ENCODE assay signal across 8 cellular contexts in genomic region chr22:46815896-46816721, GRCh38. TPM values are rescaled to one million over a fixed set of nuclear protein-coding genes. Genes with fewer than 3 reads are reported as not detected.
DNase-seq lines count a peak whose midpoint lies in the region; ATAC-seq and TF ChIP-seq lines count a peak whose summit lies in the region.

No MANE protein-coding gene starts in this region.

- no peaks in the 10 kb centered on the region for H3K27me3 ChIP-seq in MG63

- H3K36me3 ChIP-seq in MG63 = peaks cover 7% of the 10 kb centered on the region; the same call in 1 of the 2 replicates

- H3K9me3 ChIP-seq in MG63 = peaks cover 11% of the 10 kb centered on the region; the same call in 1 of the 2 replicates

- ATAC-seq in memory B cell (ENCODE audit: low read depth) (peak; percentile 44), HG03439 (IDR thresholded peaks at IDR 0.05; ENCODE audit: unreplicated experiment) (no peak), GM21737 (IDR thresholded peaks at IDR 0.05; ENCODE audit: unreplicated experiment) (no peak)

- H3K4me3 ChIP-seq in MG63 = no peak overlapping the region
- no peak overlapping the region for H3K4me3 ChIP-seq in cardiac fibroblast (replicated peaks in 1 of 2; ENCODE audit: low read depth in 2 of 2, low read length in 2 of 2)

- peak overlapping the region; percentile 74 for H3K27ac Mint-ChIP-seq in memory B cell

- DNase-seq in Ammon's horn (ENCODE audit: low spot score) (peak; percentile 56), MG63 (peak; percentile 96), cardiac fibroblast (ENCODE audit: low read depth in 2 of 2) (peak; percentile 53 to 54), memory B cell (ENCODE audit: low spot score in 2 of 2) (no peak), NCI-H2171 (lab: John Stamatoyannopoulos, UW) (no peak), NCI-H1436 (lab: John Stamatoyannopoulos, UW) (no peak)

- peaks cover 62% of the 10 kb centered on the region for H3K4me1 Mint-ChIP-seq in memory B cell

- TF ChIP-seq CTCF in cardiac fibroblast (IDR thresholded peaks at IDR 0.05; ENCODE audit: low read depth, low read length) = no peak

- H3K9me3 Mint-ChIP-seq in memory B cell = peaks cover 3% of the 10 kb centered on the region

- H3K36me3 Mint-ChIP-seq in memory B cell = peaks cover 43% of the 10 kb centered on the region

- H3K4me3 Mint-ChIP-seq in memory B cell = no peak overlapping the region

- no peaks in the 10 kb centered on the region for H3K27me3 Mint-ChIP-seq in memory B cell

RNA-seq across cellular contexts. Expression of gene TBC1D22A, which starts 53.7 kb away (rescaled TPM):
- 14.5 and 18.2 TPM in 2 replicates for total RNA-seq in MG63 (2014; rRNA removed; shearing (Covaris generic); ENCODE audit: low replicate concordance)

Comparison
In these comparisons a context has a peak if more than half of its experiments do, and no peak if none do; other contexts are left out.
1. DNase-seq: peak in Ammon's horn (single experiment), MG63 (single experiment) and cardiac fibroblast (2 of 2); none in memory B cell (0 of 2), NCI-H2171 (single experiment) and NCI-H1436 (single experiment).